In the genomic region with DNA sequence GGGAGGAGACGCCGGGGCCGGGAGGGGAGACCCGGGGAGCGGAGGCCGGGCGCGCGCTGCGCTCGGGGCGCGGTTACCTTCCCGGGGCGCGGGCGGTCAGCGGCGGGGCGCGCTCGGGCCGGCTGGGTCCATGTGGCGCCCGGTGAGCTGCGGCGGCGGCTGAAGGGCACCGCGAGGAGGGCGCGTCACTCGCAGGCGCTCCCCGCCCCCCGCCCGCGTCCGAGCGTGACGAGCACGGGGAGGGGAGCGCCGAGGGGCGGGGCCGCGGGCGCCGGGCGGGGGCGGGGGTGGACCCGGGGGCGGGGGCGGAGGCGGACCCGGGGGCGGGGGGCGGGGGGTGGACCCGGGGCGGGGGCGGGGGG, we compare ENCODE assay signal across 8 cellular contexts. TPM values are rescaled to one million over a fixed set of nuclear protein-coding genes. Genes with fewer than 3 reads are reported as not detected.
DNase-seq lines count a peak whose midpoint lies in the region; ATAC-seq and TF ChIP-seq lines count a peak whose summit lies in the region.

A gene (minus strand): TSS at position 161 of the 362 bp plus-strand sequence. CDS start 1,607 bp downstream, outside the sequence.

- H3K27ac ChIP-seq in colonic mucosa (no peak within 1 kb of the TSS), neural cell (ENCODE audit: low read length) (no peak within 1 kb of the TSS)

- peaks cover 0 to 3% (median 0%) of the 10 kb centered on the region in 3 donors for H3K4me1 Mint-ChIP-seq in IgD-negative memory B cell

- peak within 1 kb of the TSS; percentile 55 for H3K4me2 ChIP-seq in neural cell (ENCODE audit: low read length)

- H3K36me3 Mint-ChIP-seq in IgD-negative memory B cell = no peaks in the 10 kb centered on the region

- H3K9me3 Mint-ChIP-seq in IgD-negative memory B cell = peaks cover 0 to 1% (median 0%) of the 10 kb centered on the region in 3 donors

- H3K4me3 Mint-ChIP-seq in IgD-negative memory B cell = peak within 1 kb of the TSS in 3 of 4 donors; percentile 37 to 46 (median 39)

- H3F3A ChIP-seq in neural cell (ENCODE audit: insufficient read depth, low read length, poor library complexity, severe bottlenecking) = no peaks in the 10 kb centered on the region

- peaks cover 31% of the 10 kb centered on the region for H3K27me3 Mint-ChIP-seq in IgD-negative memory B cell

- intact Hi-C loops in colonic mucosa (cut with DNase I) = no loop called here

- H3K9ac ChIP-seq in colonic mucosa (ENCODE audit: low read depth in 2 of 2, low read length in 2 of 2) (no peak within 1 kb of the TSS), neural cell (ENCODE audit: low read length) (peak within 1 kb of the TSS; percentile 70)

- H2AFZ ChIP-seq in neural cell (ENCODE audit: low read depth, low read length) = no peak within 1 kb of the TSS

- H3K9me3 ChIP-seq in colonic mucosa (no peaks in the 10 kb centered on the region), neural cell (ENCODE audit: low read length) (no peaks in the 10 kb centered on the region)

- TF ChIP-seq EP300 in neural cell (conservative IDR thresholded peaks at IDR 0.05; ENCODE audit: poor library complexity, severe bottlenecking) = no peak

- ATAC-seq in GM19023 (IDR thresholded peaks at IDR 0.05; ENCODE audit: unreplicated experiment) = no peak
- ATAC-seq in GM18517 (IDR thresholded peaks at IDR 0.05; ENCODE audit: unreplicated experiment) = no peak
- ATAC-seq in HG02870 (IDR thresholded peaks at IDR 0.05; ENCODE audit: unreplicated experiment) = no peak

- H3K4me3 ChIP-seq in colonic mucosa (peak within 1 kb of the TSS; percentile 27), neural cell (ENCODE audit: low read length) (peak within 1 kb of the TSS; percentile 76)

- H3K4me1 ChIP-seq in colonic mucosa = peaks cover 4% of the 10 kb centered on the region

- no peak for TF ChIP-seq RAD21 in neural cell (conservative IDR thresholded peaks at IDR 0.05)

- H3K79me2 ChIP-seq in neural cell (replicated peaks; ENCODE audit: insufficient read depth, low read length) = no peaks in the 10 kb centered on the region

- peaks cover 37% of the 10 kb centered on the region for H3K27me3 ChIP-seq in colonic mucosa
- H3K27me3 ChIP-seq in neural cell (ENCODE audit: insufficient read depth, low read depth, low read length) = peaks cover 22% of the 10 kb centered on the region

- H3K9me2 ChIP-seq in neural cell (ENCODE audit: insufficient read depth, low read length) = no peaks in the 10 kb centered on the region

- H3K36me3 ChIP-seq in colonic mucosa = no peaks in the 10 kb centered on the region
- no peaks in the 10 kb centered on the region for H3K36me3 ChIP-seq in neural cell (ENCODE audit: insufficient read depth, low read length)

- DNase-seq in DMS 273 (lab: John Stamatoyannopoulos, UW; ENCODE audit: unreplicated experiment) = peak; percentile 73
- no peak for DNase-seq in DMS 273 treated with DMSO at 0.1 percent for 48 hours (lab: John Stamatoyannopoulos, UW)
- no peak for DNase-seq in colonic mucosa

- TF ChIP-seq CTCF in colonic mucosa (IDR thresholded peaks at IDR 0.05) (no peak), neural cell (IDR thresholded peaks at IDR 0.05; ENCODE audit: poor library complexity, severe bottlenecking) (no peak)

- no peak within 1 kb of the TSS for H3K27ac Mint-ChIP-seq in IgD-negative memory B cell

- H4K20me1 ChIP-seq in neural cell (ENCODE audit: insufficient read depth) = no peaks in the 10 kb centered on the region

TF ChIP-seq in neural cell, 6 proteins besides CTCF, POLR2A, EP300 and RAD21:
- TF ChIP-seq, protein P1, sequence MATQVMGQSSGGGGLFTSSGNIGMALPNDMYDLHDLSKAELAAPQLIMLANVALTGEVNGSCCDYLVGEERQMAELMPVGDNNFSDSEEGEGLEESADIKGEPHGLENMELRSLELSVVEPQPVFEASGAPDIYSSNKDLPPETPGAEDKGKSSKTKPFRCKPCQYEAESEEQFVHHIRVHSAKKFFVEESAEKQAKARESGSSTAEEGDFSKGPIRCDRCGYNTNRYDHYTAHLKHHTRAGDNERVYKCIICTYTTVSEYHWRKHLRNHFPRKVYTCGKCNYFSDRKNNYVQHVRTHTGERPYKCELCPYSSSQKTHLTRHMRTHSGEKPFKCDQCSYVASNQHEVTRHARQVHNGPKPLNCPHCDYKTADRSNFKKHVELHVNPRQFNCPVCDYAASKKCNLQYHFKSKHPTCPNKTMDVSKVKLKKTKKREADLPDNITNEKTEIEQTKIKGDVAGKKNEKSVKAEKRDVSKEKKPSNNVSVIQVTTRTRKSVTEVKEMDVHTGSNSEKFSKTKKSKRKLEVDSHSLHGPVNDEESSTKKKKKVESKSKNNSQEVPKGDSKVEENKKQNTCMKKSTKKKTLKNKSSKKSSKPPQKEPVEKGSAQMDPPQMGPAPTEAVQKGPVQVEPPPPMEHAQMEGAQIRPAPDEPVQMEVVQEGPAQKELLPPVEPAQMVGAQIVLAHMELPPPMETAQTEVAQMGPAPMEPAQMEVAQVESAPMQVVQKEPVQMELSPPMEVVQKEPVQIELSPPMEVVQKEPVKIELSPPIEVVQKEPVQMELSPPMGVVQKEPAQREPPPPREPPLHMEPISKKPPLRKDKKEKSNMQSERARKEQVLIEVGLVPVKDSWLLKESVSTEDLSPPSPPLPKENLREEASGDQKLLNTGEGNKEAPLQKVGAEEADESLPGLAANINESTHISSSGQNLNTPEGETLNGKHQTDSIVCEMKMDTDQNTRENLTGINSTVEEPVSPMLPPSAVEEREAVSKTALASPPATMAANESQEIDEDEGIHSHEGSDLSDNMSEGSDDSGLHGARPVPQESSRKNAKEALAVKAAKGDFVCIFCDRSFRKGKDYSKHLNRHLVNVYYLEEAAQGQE (IDR thresholded peaks at IDR 0.05; ENCODE audit: borderline replicate concordance) = no peak
- TF ChIP-seq SMC3 (conservative IDR thresholded peaks at IDR 0.05; ENCODE audit: poor library complexity) = no peak
- TF ChIP-seq POLR2AphosphoS5 (IDR thresholded peaks at IDR 0.05) = peak; percentile 53
- no peak for TF ChIP-seq EZH2 (IDR thresholded peaks at IDR 0.05; ENCODE audit: borderline replicate concordance, insufficient read depth, low read length, poor library complexity, severe bottlenecking)
TF ChIP-seq in neural cell: peak in this region for 1.

RNA-seq across cellular contexts. Expression of the gene that starts here (rescaled TPM):
- not detected for polyA plus RNA-seq in IgD-negative memory B cell
- total RNA-seq in colonic mucosa = 10 to 100 TPM in 1 of 2 donors, 1 to 10 TPM in 1; 2.7 to 16.5 TPM
- polyA plus RNA-seq in neural cell = 5.1 and 7.6 TPM in 2 replicates
- polyA minus RNA-seq in neural cell = 5.1 and 5.6 TPM in 2 replicates
